In the genomic region with DNA sequence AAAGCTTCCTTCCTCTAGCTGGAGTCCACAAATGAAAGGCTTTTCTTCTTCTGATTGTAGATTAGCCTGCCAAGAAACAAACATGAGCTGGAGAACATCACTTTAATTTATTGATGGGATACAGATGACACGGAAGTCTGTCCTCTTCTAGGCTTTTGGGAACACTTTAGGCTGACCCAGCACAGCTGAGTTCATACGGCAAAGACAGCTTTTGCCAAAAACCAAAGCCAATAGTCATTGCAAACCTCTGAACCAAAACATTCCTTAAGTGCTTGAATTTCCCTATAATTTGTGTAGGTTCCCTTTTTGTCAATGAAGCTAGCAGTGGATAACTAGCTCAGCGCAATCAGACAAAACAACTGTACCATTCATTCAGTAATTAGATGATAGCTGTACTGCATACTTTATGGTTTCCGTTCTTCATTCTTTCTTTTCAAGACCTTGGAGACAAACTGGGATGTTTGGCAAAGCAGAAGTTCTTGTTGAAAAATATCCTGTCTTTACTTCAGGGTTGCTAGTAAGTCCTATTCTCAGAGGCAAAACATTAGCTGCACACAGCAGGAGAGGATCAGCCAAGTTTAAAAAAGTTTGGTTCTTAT, we compare ENCODE assay signal across 13 cellular contexts.
DNase-seq lines count a peak whose midpoint lies in the region; ATAC-seq, FAIRE-seq and TF ChIP-seq lines count a peak whose summit lies in the region.
"Had no signal": no experiment of that assay in that cellular context is flagged by ENCODE, and none has a peak within 500 bp of the region (broad histone marks: within the 10 kb centered on the region; RNA-seq: fewer than 3 reads in every experiment).

No MANE protein-coding gene starts in this region.

- H3K27me3 ChIP-seq in right cardiac atrium (ENCODE audit: control insufficient read depth, insufficient read depth), result no peaks in the 10 kb centered on the region
- H3K27me3 ChIP-seq in skeletal muscle satellite cell (ENCODE audit: control insufficient read depth, insufficient read depth, low read length), result no peaks in the 10 kb centered on the region

- H3K4me1 ChIP-seq in right cardiac atrium (ENCODE audit: control insufficient read depth, insufficient read depth, low read length), result peaks cover 1% of the 10 kb centered on the region
- H3K4me1 ChIP-seq in skeletal muscle satellite cell (ENCODE audit: control insufficient read depth, insufficient read depth, low read length), result peaks cover 26% of the 10 kb centered on the region

- H3K36me3 ChIP-seq in skeletal muscle satellite cell (ENCODE audit: insufficient read depth, low read length), result no peaks in the 10 kb centered on the region

- peak; percentile 64 to 88 for ATAC-seq in right cardiac atrium
- ATAC-seq in HG03139 (IDR thresholded peaks at IDR 0.05; ENCODE audit: unreplicated experiment), result no peak
- ATAC-seq in GM19328 (IDR thresholded peaks at IDR 0.05; ENCODE audit: unreplicated experiment), result no peak
- no peak for ATAC-seq in HG03520 (IDR thresholded peaks at IDR 0.05; ENCODE audit: unreplicated experiment)

- FAIRE-seq in D721Med (lab: Jason Lieb, UNC), result peak; percentile 6

- H3K9me3 ChIP-seq in right cardiac atrium (ENCODE audit: control insufficient read depth, low read length) (no peaks in the 10 kb centered on the region), skeletal muscle satellite cell (replicated peaks; ENCODE audit: low read length) (no peaks in the 10 kb centered on the region)

- in situ Hi-C loops in astrocyte of the cerebellum (cut with HindIII; ENCODE audit: low sequenced_read_pairs), result no loop called here

- 39% methylated on average over 4 of the region's 4 CpGs for WGBS in right cardiac atrium

- peak overlapping the region; percentile 60 for H3K4me2 ChIP-seq in skeletal muscle satellite cell (ENCODE audit: low read length)

- H3K9ac ChIP-seq in skeletal muscle satellite cell (ENCODE audit: low read depth, low read length), result no peak overlapping the region

- H3K4me3 ChIP-seq in astrocyte of the cerebellum (ENCODE audit: low read depth, low read length) (no peak overlapping the region), right cardiac atrium (ENCODE audit: low read length) (no peak overlapping the region), skeletal muscle satellite cell (ENCODE audit: low read length) (peak overlapping the region; percentile 9)

- intact Hi-C loops in right cardiac atrium (cut with DNase I), result no loop called here

- TF ChIP-seq CTCF in D721Med (IDR thresholded peaks at IDR 0.05; ENCODE audit: insufficient read depth, missing control alignments) (no peak), astrocyte of the cerebellum (IDR thresholded peaks at IDR 0.05; ENCODE audit: low read depth, low read length, missing control alignments) (no peak)

- no peak overlapping the region for H3K27ac ChIP-seq in right cardiac atrium (ENCODE audit: low read length)
- H3K27ac ChIP-seq: RWPE1 had no signal

- DNase-seq in D721Med (ENCODE audit: insufficient read length, low spot score) (no peak), astrocyte of the cerebellum (ENCODE audit: low read depth) (peak; percentile 53), right cardiac atrium (no peak), T-helper 2 cell (no peak)
- DNase-seq: activated naive CD8-positive, alpha-beta T cell treated with anti-CD3 and anti-CD28 coated beads for 36 hours; naive B cell; NCI-H446 treated with DMSO at 0.1 percent for 48 hours; stimulated activated CD4-positive, alpha-beta T cell treated with anti-CD3 and anti-CD28 coated beads, Interleukin-12 subunit alpha, Interleukin-12 subunit beta, amount 100 ng/mL, for 4 hours had no signal

Comparison
In these comparisons a context has a peak if more than half of its experiments do, and no peak if none do; other contexts are left out.
1. ATAC-seq: peak in right cardiac atrium (2 of 2); none in HG03139 (single experiment), GM19328 (single experiment) and HG03520 (single experiment).